In the genomic region with DNA sequence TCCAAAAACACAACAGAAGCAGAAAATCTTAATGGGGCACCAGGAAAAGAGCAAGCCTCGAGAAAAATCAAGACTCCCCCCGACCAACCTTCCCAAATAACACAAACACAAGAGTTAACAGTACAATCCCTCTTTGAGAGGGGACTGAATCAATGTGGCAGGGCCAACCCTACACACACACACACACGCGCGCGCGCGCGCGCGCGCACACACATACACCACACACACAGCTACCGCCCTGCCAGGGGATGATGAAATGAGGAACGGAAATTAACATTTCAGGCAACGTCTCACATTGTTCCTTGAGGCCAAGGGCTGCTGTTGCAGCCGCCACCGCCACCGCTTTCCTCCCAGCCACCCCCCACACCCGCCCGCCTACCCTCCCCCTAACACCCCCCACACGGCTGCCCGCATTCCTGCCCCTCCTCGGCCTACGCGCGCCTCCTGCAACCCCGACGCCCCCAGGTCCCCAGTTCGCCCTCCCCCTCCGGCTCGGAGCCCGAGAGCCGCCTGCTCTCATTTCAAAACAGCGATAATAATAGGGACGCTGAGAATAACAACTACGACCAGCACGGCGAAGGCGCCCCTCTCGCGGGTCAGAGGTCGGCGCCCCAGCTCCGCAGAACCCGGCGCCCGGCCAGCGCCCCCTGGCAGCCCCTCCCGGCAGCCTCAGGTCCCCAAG, we compare ENCODE assay signal across 8 cellular contexts. TPM values are rescaled to one million over a fixed set of nuclear protein-coding genes. Genes with fewer than 3 reads are reported as not detected.
A peak's percentile ranks its signal among the peaks of the same experiment; 100 is the strongest.
DNase-seq lines count a peak whose midpoint lies in the region; ATAC-seq and TF ChIP-seq lines count a peak whose summit lies in the region.

No MANE protein-coding gene starts in this region.

- peak overlapping the region; percentile 50 for H3K4me3 ChIP-seq in WERI-Rb-1 (ENCODE audit: low read depth, low read length)
- peak overlapping the region; percentile 94 to 99 (median 95) for H3K4me3 ChIP-seq in breast epithelium
- H3K4me3 ChIP-seq in skeletal muscle tissue (ENCODE audit: low read length in 3 of 3) = peak overlapping the region; percentile 47 to 68 (median 55)

- H3K36me3 ChIP-seq in WERI-Rb-1 (no peaks in the 10 kb centered on the region), breast epithelium (no peaks in the 10 kb centered on the region), skeletal muscle tissue (ENCODE audit: control insufficient read depth in 3 of 3, insufficient read depth in 3 of 3, low read length in 3 of 3) (no peaks in the 10 kb centered on the region)

- no peak for TF ChIP-seq POLR2A in breast epithelium (IDR thresholded peaks at IDR 0.05)

- TF ChIP-seq CTCF in WERI-Rb-1 (IDR thresholded peaks at IDR 0.05; ENCODE audit: low read depth, low read length) (no peak), breast epithelium (IDR thresholded peaks at IDR 0.05) (peak; percentile 36 to 58 (median 53))

- no peaks in the 10 kb centered on the region for H3K9me3 ChIP-seq in WERI-Rb-1 (ENCODE audit: severe bottlenecking)
- H3K9me3 ChIP-seq in breast epithelium = no peaks in the 10 kb centered on the region
- no peaks in the 10 kb centered on the region for H3K9me3 ChIP-seq in skeletal muscle tissue (ENCODE audit: control insufficient read depth in 3 of 3, low read length in 3 of 3)

- DNase-seq in AML-193 (lab: John Stamatoyannopoulos, UW) (peak; percentile 88 to 91), NCI-H1694 (lab: John Stamatoyannopoulos, UW) (peak; percentile 36), WERI-Rb-1 (peak; percentile 38), breast epithelium (ENCODE audit: low spot score in 2 of 2) (peak; percentile 78 to 91), iPS-NIHi11 (ENCODE audit: low spot score) (peak; percentile 80)

- peak; percentile 22 for ATAC-seq in GM19035 (IDR thresholded peaks at IDR 0.05; ENCODE audit: unreplicated experiment)
- ATAC-seq in GM18502 (IDR thresholded peaks at IDR 0.05; ENCODE audit: poor library complexity, unreplicated experiment) = no peak

- no peaks in the 10 kb centered on the region for H3K27me3 ChIP-seq in WERI-Rb-1 (ENCODE audit: insufficient read depth, low read depth, severe bottlenecking)
- no peaks in the 10 kb centered on the region for H3K27me3 ChIP-seq in breast epithelium
- no peaks in the 10 kb centered on the region for H3K27me3 ChIP-seq in skeletal muscle tissue (ENCODE audit: control insufficient read depth in 3 of 3, insufficient read depth in 3 of 3, low read length in 3 of 3)

- intact Hi-C loops in breast epithelium (cut with DNase I; ENCODE audit: low total_unique reads) = no loop called here

- peak overlapping the region; percentile 68 to 78 (median 70) for H3K9ac ChIP-seq in skeletal muscle tissue (ENCODE audit: low read depth in 1 of 3, low read length in 3 of 3)

- H3K4me1 ChIP-seq in breast epithelium = peaks cover 7 to 14% of the 10 kb centered on the region in 2 donors
- H3K4me1 ChIP-seq in skeletal muscle tissue (ENCODE audit: control insufficient read depth in 3 of 3, insufficient read depth in 3 of 3, low read length in 3 of 3) = peaks cover 48 to 66% (median 56%) of the 10 kb centered on the region in 3 donors

- H3K27ac ChIP-seq in WERI-Rb-1 (peak overlapping the region; percentile 69), breast epithelium (peak overlapping the region; percentile 99 to 100), skeletal muscle tissue (ENCODE audit: low read depth, low read length) (peak overlapping the region; percentile 85)

RNA-seq across cellular contexts. Expression of a gene that starts 1.2 kb away (rescaled TPM):
- total RNA-seq in breast epithelium = 10 to 100 TPM; 64.0 to 79.0 (median 69.2) TPM
- total RNA-seq in skeletal muscle tissue = 21.4 TPM

RNA-seq across cellular contexts. Expression of a gene that starts 19.0 kb away (rescaled TPM):
- total RNA-seq in breast epithelium = 100 to 1,000 TPM; 104 to 126 (median 118) TPM
- 83.0 TPM for total RNA-seq in skeletal muscle tissue

Comparison
In these comparisons a context has a peak if more than half of its experiments do, and no peak if none do; other contexts are left out.
1. DNase-seq: peak in every context shown above with its lines; median percentile 90 in AML-193; 84 in breast epithelium; 80 in iPS-NIHi11; 38 in WERI-Rb-1; 36 in NCI-H1694.